Comparison of ENCODE assay signal across 16 cellular contexts in genomic region chr11:2858995-2859705, GRCh38. TPM values are rescaled to one million over a fixed set of nuclear protein-coding genes. Genes with fewer than 3 reads are reported as not detected.
DNase-seq lines count a peak whose midpoint lies in the region; ATAC-seq and TF ChIP-seq lines count a peak whose summit lies in the region.
"Had no signal": no experiment of that assay in that cellular context is flagged by ENCODE, and none has a peak within 500 bp of the region (broad histone marks: within the 10 kb centered on the region; RNA-seq: fewer than 3 reads in every experiment).

No MANE protein-coding gene starts in this region.

- H3K36me3 ChIP-seq in breast epithelium (no peaks in the 10 kb centered on the region), endodermal cell (ENCODE audit: control insufficient read depth, insufficient read depth, low read length) (no peaks in the 10 kb centered on the region), neural progenitor cell (no peaks in the 10 kb centered on the region), suprapubic skin (no peaks in the 10 kb centered on the region)
- H3K36me3 ChIP-seq: BLaER1 had no signal

- TF ChIP-seq EP300 in suprapubic skin (IDR thresholded peaks at IDR 0.05): no peak

- CTCF ChIA-PET in MCF 10A (lab: Yijun Ruan, JAX): no interaction called here

- H3K27ac ChIP-seq in breast epithelium (no peak overlapping the region), endodermal cell (ENCODE audit: low read depth, low read length) (peak overlapping the region; percentile 57), neural progenitor cell (no peak overlapping the region), suprapubic skin (no peak overlapping the region)
- H3K27ac ChIP-seq: BLaER1 had no signal

- no peaks in the 10 kb centered on the region for H3K36me3 Mint-ChIP-seq in MCF 10A (ENCODE audit: insufficient read depth, unreplicated experiment)
- no peaks in the 10 kb centered on the region for H3K36me3 Mint-ChIP-seq in endodermal cell (ENCODE audit: low read depth)
- no peaks in the 10 kb centered on the region for H3K36me3 Mint-ChIP-seq in neural progenitor cell
- no peaks in the 10 kb centered on the region for H3K36me3 Mint-ChIP-seq in stimulated activated memory B cell treated with anti-CD40 and anti-IgM and Interleukin-4, amounts not matched to agents 10 μg/mL and 1 μg/mL and 100 μg/mL, for 72 hours
- H3K36me3 Mint-ChIP-seq: CD14-positive monocyte; CD4-positive, alpha-beta memory T cell had no signal

- H3K79me2 ChIP-seq in neural progenitor cell (ENCODE audit: low read depth): no peaks in the 10 kb centered on the region

- H3K4me2 ChIP-seq in neural progenitor cell: no peak overlapping the region
- H3K4me2 ChIP-seq: BLaER1, GM23338 had no signal

- peaks cover 13% of the 10 kb centered on the region for H3K27me3 Mint-ChIP-seq in MCF 10A (ENCODE audit: insufficient read depth, unreplicated experiment)
- peaks cover 71% of the 10 kb centered on the region for H3K27me3 Mint-ChIP-seq in endodermal cell (ENCODE audit: insufficient read depth)
- H3K27me3 Mint-ChIP-seq in neural progenitor cell (ENCODE audit: insufficient read depth, low read depth): peaks cover 18% of the 10 kb centered on the region
- H3K27me3 Mint-ChIP-seq in stimulated activated memory B cell treated with anti-CD40 and anti-IgM and Interleukin-4, amounts not matched to agents 10 μg/mL and 1 μg/mL and 100 μg/mL, for 72 hours: peaks cover 38% of the 10 kb centered on the region

- no peaks in the 10 kb centered on the region for H4K20me1 ChIP-seq in neural progenitor cell (ENCODE audit: low read depth)
- H4K20me1 ChIP-seq: BLaER1 had no signal

- no peak for ATAC-seq in stimulated activated memory B cell treated with anti-CD40 and anti-IgM and Interleukin-4, amounts not matched to agents 10 μg/mL and 1 μg/mL and 100 μg/mL, for 72 hours
- no peak for ATAC-seq in left ventricle myocardium superior
- ATAC-seq: GM23338 had no signal

- no peak overlapping the region for H3K4me3 ChIP-seq in breast epithelium
- H3K4me3 ChIP-seq in endodermal cell (ENCODE audit: low read length): no peak overlapping the region
- H3K4me3 ChIP-seq in neural progenitor cell: no peak overlapping the region
- H3K4me3 ChIP-seq in suprapubic skin: no peak overlapping the region
- H3K4me3 ChIP-seq: BLaER1, GM23338 had no signal

- H3K9me3 Mint-ChIP-seq in MCF 10A (ENCODE audit: unreplicated experiment) (no peaks in the 10 kb centered on the region), endodermal cell (no peaks in the 10 kb centered on the region), neural progenitor cell (peaks cover under 1% of the 10 kb centered on the region)
- peaks cover 3% of the 10 kb centered on the region for H3K9me3 Mint-ChIP-seq in stimulated activated memory B cell treated with anti-CD40 and anti-IgM and Interleukin-4, amounts not matched to agents 10 μg/mL and 1 μg/mL and 100 μg/mL, for 72 hours
- H3K9me3 Mint-ChIP-seq: GM23338, H9 had no signal

- H3K9me3 ChIP-seq in breast epithelium (no peaks in the 10 kb centered on the region), endodermal cell (ENCODE audit: control insufficient read depth, low read length) (no peaks in the 10 kb centered on the region), neural progenitor cell (ENCODE audit: low read depth) (no peaks in the 10 kb centered on the region), suprapubic skin (no peaks in the 10 kb centered on the region)
- H3K9me3 ChIP-seq: BLaER1 had no signal

- peaks cover 0 to 8% of the 10 kb centered on the region in 2 donors for H3K4me1 ChIP-seq in breast epithelium
- no peaks in the 10 kb centered on the region for H3K4me1 ChIP-seq in endodermal cell (ENCODE audit: control insufficient read depth, insufficient read depth, low read length)
- H3K4me1 ChIP-seq in neural progenitor cell: peaks cover 14% of the 10 kb centered on the region
- peaks cover 12% of the 10 kb centered on the region for H3K4me1 ChIP-seq in suprapubic skin

- intact Hi-C loops in MCF 10A (cut with micrococcal nuclease): no loop called here
- intact Hi-C loops in breast epithelium (cut with DNase I; ENCODE audit: low total_unique reads): no loop called here
- intact Hi-C loops in left ventricle myocardium superior (cut with micrococcal nuclease): no loop called here

- no peak overlapping the region for H2AFZ ChIP-seq in neural progenitor cell (replicated peaks)
- H2AFZ ChIP-seq: GM23338 had no signal

- H3F3A ChIP-seq in neural progenitor cell (ENCODE audit: low read depth): peaks cover 20% of the 10 kb centered on the region

- no TSS peak for BruUV-seq in MCF 10A (replicated peaks; lab: Mats Ljungman, UMichigan)

- TF ChIP-seq CTCF in MCF 10A (IDR thresholded peaks at IDR 0.05; ENCODE audit: unreplicated experiment) (no peak), breast epithelium (IDR thresholded peaks at IDR 0.05) (no peak), endodermal cell (conservative IDR thresholded peaks at IDR 0.05) (no peak), neural progenitor cell (IDR thresholded peaks at IDR 0.05) (no peak), suprapubic skin (IDR thresholded peaks at IDR 0.05) (no peak)

- WGBS in endodermal cell (ENCODE audit: insufficient coverage in 1 of 2, insufficient read length in 1 of 2), 2 experiments: 77 to 86% methylated on average over 8 to 15 of the region's 16 CpGs
- WGBS in suprapubic skin: 91% methylated on average over 9 of the region's 16 CpGs

- POLR2A ChIA-PET in MCF 10A (lab: Yijun Ruan, JAX): no interaction called here

- H3K27ac Mint-ChIP-seq in MCF 10A (ENCODE audit: low read depth, unreplicated experiment) (peak overlapping the region; percentile 51), endodermal cell (no peak overlapping the region), neural progenitor cell (peak overlapping the region; percentile 89)
- peak overlapping the region; percentile 34 for H3K27ac Mint-ChIP-seq in stimulated activated memory B cell treated with anti-CD40 and anti-IgM and Interleukin-4, amounts not matched to agents 10 μg/mL and 1 μg/mL and 100 μg/mL, for 72 hours
- H3K27ac Mint-ChIP-seq: GM23338, H9 had no signal

- DNase-seq in MCF 10A (ENCODE audit: unreplicated experiment): no peak
- DNase-seq in breast epithelium (ENCODE audit: low spot score in 2 of 2): no peak
- no peak for DNase-seq in endodermal cell
- peak; percentile 73 for DNase-seq in neural progenitor cell (ENCODE audit: low spot score)
- no peak for DNase-seq in suprapubic skin (ENCODE audit: low spot score in 2 of 2)
- no peak for DNase-seq in activated CD8-positive, alpha-beta memory T cell treated with anti-CD3 and anti-CD28 coated beads for 24 hours
- DNase-seq in left ventricle myocardium superior: no peak
- DNase-seq: 8988T; CD4-positive, alpha-beta memory T cell; DMS79 treated with DMSO at 0.1 percent for 48 hours; GF-D8; H9 had no signal

- H3K9ac ChIP-seq in endodermal cell (ENCODE audit: extremely low read depth, low read length, poor library complexity, severe bottlenecking) (no peak overlapping the region), neural progenitor cell (no peak overlapping the region)
- H3K9ac ChIP-seq: BLaER1 had no signal

- TF ChIP-seq POLR2A in breast epithelium (IDR thresholded peaks at IDR 0.05): no peak
- no peak for TF ChIP-seq POLR2A in suprapubic skin (IDR thresholded peaks at IDR 0.05)

- H3K4me3 Mint-ChIP-seq in MCF 10A (ENCODE audit: unreplicated experiment) (no peak overlapping the region), endodermal cell (no peak overlapping the region), neural progenitor cell (peak overlapping the region; percentile 64)
- H3K4me3 Mint-ChIP-seq in stimulated activated memory B cell treated with anti-CD40 and anti-IgM and Interleukin-4, amounts not matched to agents 10 μg/mL and 1 μg/mL and 100 μg/mL, for 72 hours: no peak overlapping the region
- H3K4me3 Mint-ChIP-seq: CD14-positive monocyte; CD4-positive, alpha-beta memory T cell; GM23338; H9 had no signal

- H3K4me1 Mint-ChIP-seq in MCF 10A (ENCODE audit: insufficient read depth, unreplicated experiment) (peaks cover 15% of the 10 kb centered on the region), endodermal cell (no peaks in the 10 kb centered on the region), neural progenitor cell (peaks cover 46% of the 10 kb centered on the region)
- H3K4me1 Mint-ChIP-seq in stimulated activated memory B cell treated with anti-CD40 and anti-IgM and Interleukin-4, amounts not matched to agents 10 μg/mL and 1 μg/mL and 100 μg/mL, for 72 hours: peaks cover 28% of the 10 kb centered on the region

- peaks cover 0 to 8% of the 10 kb centered on the region in 2 donors for H3K27me3 ChIP-seq in breast epithelium
- H3K27me3 ChIP-seq in endodermal cell (ENCODE audit: control insufficient read depth, insufficient read depth, low read length, poor library complexity, severe bottlenecking): peaks cover 59% of the 10 kb centered on the region
- H3K27me3 ChIP-seq in neural progenitor cell: peaks cover 54% of the 10 kb centered on the region
- peaks cover 30% of the 10 kb centered on the region for H3K27me3 ChIP-seq in suprapubic skin
- H3K27me3 ChIP-seq: BLaER1 had no signal

RNA-seq across cellular contexts. Expression of gene CDKN1C, which starts 26.4 kb away (rescaled TPM):
- total RNA-seq in MCF 10A (2022) (5.7 and 6.9 TPM in 2 replicates), breast epithelium (100 to 1,000 TPM in 1 of 3 donors, 10 to 100 TPM in 2; 48.2 to 136 (median 88.8) TPM), endodermal cell (10 to 100 TPM; 37.6 to 60.9 TPM), neural progenitor cell (ENCODE audit: low replicate concordance) (47.8 and 49.3 TPM in 2 replicates), suprapubic skin (10 to 100 TPM; 14.3 to 50.9 (median 37.3) TPM), left ventricle myocardium superior (42.0 TPM)
- 174 TPM for polyA plus RNA-seq in endodermal cell (2013, experiment 1 of 2)
- polyA plus RNA-seq in endodermal cell (2013, experiment 2 of 2): 148 TPM
